Comparison of ENCODE assay signal across 14 cellular contexts in the genomic region with DNA sequence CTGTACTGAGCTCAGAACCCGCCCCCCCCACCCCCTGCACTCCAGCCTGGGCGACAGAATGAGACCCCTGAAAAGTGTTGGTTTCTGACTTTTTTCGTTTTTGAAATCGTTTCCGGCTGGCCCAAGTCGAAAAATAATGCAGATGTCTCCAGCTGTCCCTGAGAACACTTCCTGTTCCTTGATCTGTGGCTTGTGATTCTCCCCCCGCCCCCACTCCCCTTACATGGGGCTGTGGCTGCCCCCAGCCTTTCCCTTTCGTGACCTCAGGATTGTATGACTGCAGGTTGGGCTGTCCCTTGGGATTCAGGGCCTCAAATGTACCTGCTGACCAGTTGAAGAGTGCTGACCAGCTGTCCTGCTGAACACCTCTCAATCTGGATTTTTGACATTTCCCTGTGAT. TPM values are rescaled to one million over a fixed set of nuclear protein-coding genes. Genes with fewer than 3 reads are reported as not detected.
DNase-seq lines count a peak whose midpoint lies in the region; ATAC-seq and TF ChIP-seq lines count a peak whose summit lies in the region.
"Had no signal": no experiment of that assay in that cellular context is flagged by ENCODE, and none has a peak within 500 bp of the region (broad histone marks: within the 10 kb centered on the region; RNA-seq: fewer than 3 reads in every experiment).

No MANE protein-coding gene starts in this region.

- H3K4me3 ChIP-seq in right cardiac atrium (ENCODE audit: low read length) (no peak overlapping the region), Karpas-422 (ENCODE audit: low read length) (peak overlapping the region; percentile 10; the same call in 1 of the 2 replicates)
- H3K4me3 ChIP-seq: heart right ventricle had no signal

- H3K27me3 ChIP-seq in right cardiac atrium (ENCODE audit: control insufficient read depth, insufficient read depth): no peaks in the 10 kb centered on the region
- no peaks in the 10 kb centered on the region for H3K27me3 ChIP-seq in Karpas-422 (ENCODE audit: low read length)

- no peaks in the 10 kb centered on the region for H3K9me3 Mint-ChIP-seq in activated CD8-positive, alpha-beta T cell treated with anti-CD3 and anti-CD28 coated beads for 36 hours
- H3K9me3 Mint-ChIP-seq in stimulated activated naive CD8-positive, alpha-beta T cell treated with anti-CD3 and anti-CD28 coated beads, Interleukin-15, amount 100 ng/mL, for 72 hours: no peaks in the 10 kb centered on the region
- H3K9me3 Mint-ChIP-seq: activated T-helper 1 cell treated with anti-CD3 and anti-CD28 coated beads, Interleukin-12 subunit alpha, Interleukin-12 subunit beta, Interleukin-2, Interleukin-4 antibody, amounts not matched to agents 30 ng/mL and 10 ng/mL and 1 ng/mL, durations not matched to agents 14 hours and 24 hours and 36 hours had no signal

- CTCF ChIA-PET in activated CD8-positive, alpha-beta T cell treated with anti-CD3 and anti-CD28 coated beads for 36 hours (lab: Charles Lee): no interaction called here

- no peak overlapping the region for H3K4me3 Mint-ChIP-seq in activated CD8-positive, alpha-beta T cell treated with anti-CD3 and anti-CD28 coated beads for 36 hours
- peak overlapping the region; percentile 77 to 80 for H3K4me3 Mint-ChIP-seq in stimulated activated naive CD8-positive, alpha-beta T cell treated with anti-CD3 and anti-CD28 coated beads, Interleukin-15, amount 100 ng/mL, for 72 hours
- H3K4me3 Mint-ChIP-seq: brain had no signal

- H3K36me3 ChIP-seq in Karpas-422 (ENCODE audit: insufficient read depth, low read length): no peaks in the 10 kb centered on the region
- H3K36me3 ChIP-seq: heart right ventricle had no signal

- H3K4me2 ChIP-seq in Karpas-422 (ENCODE audit: low read depth, low read length, poor library complexity, severe bottlenecking): peak overlapping the region; percentile 57

- H3K4me1 Mint-ChIP-seq in activated CD8-positive, alpha-beta T cell treated with anti-CD3 and anti-CD28 coated beads for 36 hours (ENCODE audit: low read depth): peaks cover 18% of the 10 kb centered on the region
- H3K4me1 Mint-ChIP-seq in stimulated activated naive CD8-positive, alpha-beta T cell treated with anti-CD3 and anti-CD28 coated beads, Interleukin-15, amount 100 ng/mL, for 72 hours: peaks cover 49% of the 10 kb centered on the region

- H2AFZ ChIP-seq in Karpas-422 (ENCODE audit: low read length): no peak overlapping the region

- no peaks in the 10 kb centered on the region for H4K20me1 ChIP-seq in Karpas-422 (ENCODE audit: insufficient read depth, low read depth, low read length)

- 27% methylated on average over 8 of the region's 8 CpGs for WGBS in right cardiac atrium

- no peaks in the 10 kb centered on the region for H3K36me3 Mint-ChIP-seq in activated CD8-positive, alpha-beta T cell treated with anti-CD3 and anti-CD28 coated beads for 36 hours (ENCODE audit: low read depth)
- H3K36me3 Mint-ChIP-seq: brain, IgD-negative memory B cell had no signal

- no peak overlapping the region for H3K27ac Mint-ChIP-seq in activated CD8-positive, alpha-beta T cell treated with anti-CD3 and anti-CD28 coated beads for 36 hours
- peak overlapping the region; percentile 32 to 81 for H3K27ac Mint-ChIP-seq in stimulated activated naive CD8-positive, alpha-beta T cell treated with anti-CD3 and anti-CD28 coated beads, Interleukin-15, amount 100 ng/mL, for 72 hours
- H3K27ac Mint-ChIP-seq: IgD-negative memory B cell had no signal

- DNase-seq in right cardiac atrium (peak in 2 of 3 donors; percentile 0 to 26), Right ventricle myocardium inferior (ENCODE audit: missing footprints) (no peak), Karpas-422 (peak; percentile 64), dermis blood vessel endothelial cell (no peak), DMS 273 (lab: John Stamatoyannopoulos, UW; ENCODE audit: unreplicated experiment) (no peak), NCI-H510A treated with DMSO at 0.1 percent for 48 hours (lab: John Stamatoyannopoulos, UW) (no peak)
- peak; percentile 46 for DNase-seq in activated CD8-positive, alpha-beta T cell treated with anti-CD3 and anti-CD28 coated beads for 36 hours
- no peak for DNase-seq in stimulated activated naive CD8-positive, alpha-beta T cell treated with anti-CD3 and anti-CD28 coated beads, Interleukin-15, amount 100 ng/mL, for 72 hours
- DNase-seq: NCI-H1694, small intestine had no signal

- H3K27ac ChIP-seq in right cardiac atrium (ENCODE audit: low read length) (no peak overlapping the region), Karpas-422 (ENCODE audit: low read length) (no peak overlapping the region; the same call in 1 of the 2 replicates)
- H3K27ac ChIP-seq: heart right ventricle had no signal

- H3K9me3 ChIP-seq in right cardiac atrium (ENCODE audit: control insufficient read depth, low read length) (no peaks in the 10 kb centered on the region), Karpas-422 (ENCODE audit: low read length) (no peaks in the 10 kb centered on the region)

- ATAC-seq in right cardiac atrium (no peak), Right ventricle myocardium inferior (no peak)
- ATAC-seq in activated CD8-positive, alpha-beta T cell treated with anti-CD3 and anti-CD28 coated beads for 36 hours: peak; percentile 55
- ATAC-seq in stimulated activated naive CD8-positive, alpha-beta T cell treated with anti-CD3 and anti-CD28 coated beads, Interleukin-15, amount 100 ng/mL, for 72 hours: no peak
- ATAC-seq: heart right ventricle had no signal

- POLR2A ChIA-PET in activated CD8-positive, alpha-beta T cell treated with anti-CD3 and anti-CD28 coated beads for 36 hours (lab: Charles Lee): no interaction called here

- intact Hi-C loops in right cardiac atrium (cut with DNase I): no loop called here
- intact Hi-C loops in Right ventricle myocardium inferior (cut with DNase I): no loop called here
- intact Hi-C loops in activated CD8-positive, alpha-beta T cell treated with anti-CD3 and anti-CD28 coated beads for 36 hours (cut with micrococcal nuclease): no loop called here

- no peaks in the 10 kb centered on the region for H3K9me2 ChIP-seq in Karpas-422 (replicated peaks; ENCODE audit: insufficient read depth, low read length)

- H3K9ac ChIP-seq in Karpas-422 (ENCODE audit: low read length): 0 out of 2 replicates have a peak overlapping the region, but pooled peaks have one; percentile 4

- H3K27me3 Mint-ChIP-seq in activated CD8-positive, alpha-beta T cell treated with anti-CD3 and anti-CD28 coated beads for 36 hours: peaks cover 4% of the 10 kb centered on the region
- peaks cover 10% of the 10 kb centered on the region for H3K27me3 Mint-ChIP-seq in stimulated activated naive CD8-positive, alpha-beta T cell treated with anti-CD3 and anti-CD28 coated beads, Interleukin-15, amount 100 ng/mL, for 72 hours

- no peak for TF ChIP-seq CTCF in activated CD8-positive, alpha-beta T cell treated with anti-CD3 and anti-CD28 coated beads for 36 hours (IDR thresholded peaks at IDR 0.05)

- H3K79me2 ChIP-seq in Karpas-422 (ENCODE audit: low read length): no peaks in the 10 kb centered on the region

- H3K4me1 ChIP-seq in right cardiac atrium (ENCODE audit: control insufficient read depth, insufficient read depth, low read length) (no peaks in the 10 kb centered on the region), Karpas-422 (ENCODE audit: low read length) (peaks cover 50% of the 10 kb centered on the region)
- H3K4me1 ChIP-seq: heart right ventricle had no signal

RNA-seq across cellular contexts. Expression of gene NOC4L, which starts 34.1 kb away (rescaled TPM):
- total RNA-seq in right cardiac atrium (10 to 100 TPM in 1 of 4 donors, 1 to 10 TPM in 3; 7.7 to 10.1 (median 9.1) TPM), Right ventricle myocardium inferior (9.2 TPM), dermis blood vessel endothelial cell (12.1 and 18.3 TPM in 2 replicates)
- polyA plus RNA-seq in right cardiac atrium: 11.0 TPM
- 10.4 and 20.5 TPM in 2 replicates for total RNA-seq in Karpas-422 (2014; rRNA removed; shearing (Covaris generic); ENCODE audit: low replicate concordance)
- total RNA-seq in activated CD8-positive, alpha-beta T cell treated with anti-CD3 and anti-CD28 coated beads for 36 hours: 10 to 100 TPM; 35.6 to 41.2 TPM

RNA-seq across cellular contexts. Expression of gene DDX51, which starts 34.2 kb away (rescaled TPM):
- total RNA-seq in right cardiac atrium (10 to 100 TPM in 2 of 4 donors, 1 to 10 TPM in 2; 7.4 to 11.7 (median 10.1) TPM), Right ventricle myocardium inferior (10.4 TPM), dermis blood vessel endothelial cell (6.8 and 7.5 TPM in 2 replicates)
- 10.9 TPM for polyA plus RNA-seq in right cardiac atrium
- total RNA-seq in Karpas-422 (2014; rRNA removed; shearing (Covaris generic); ENCODE audit: low replicate concordance): 6.4 and 14.9 TPM in 2 replicates
- total RNA-seq in activated CD8-positive, alpha-beta T cell treated with anti-CD3 and anti-CD28 coated beads for 36 hours: 10 to 100 TPM; 24.1 to 25.5 TPM

Comparison
In these comparisons a context has a peak if more than half of its experiments do, and no peak if none do; other contexts are left out.
1. DNase-seq: peak in right cardiac atrium (2 of 3), Karpas-422 (single experiment) and activated CD8-positive, alpha-beta T cell treated with anti-CD3 and anti-CD28 coated beads for 36 hours (single experiment); none in Right ventricle myocardium inferior (single experiment), stimulated activated naive CD8-positive, alpha-beta T cell treated with anti-CD3 and anti-CD28 coated beads, Interleukin-15, amount 100 ng/mL, for 72 hours (0 of 2), dermis blood vessel endothelial cell (single experiment), DMS 273 (single experiment) and NCI-H510A treated with DMSO at 0.1 percent for 48 hours (single experiment).